In genomic region chr13:28704919-28705318, GRCh38 we compare ENCODE assay signal across 16 cellular contexts.
"Had no signal": no experiment of that assay in that cellular context is flagged by ENCODE, and none has a peak within 500 bp of the region (broad histone marks: within the 10 kb centered on the region; RNA-seq: fewer than 3 reads in every experiment).

No MANE protein-coding gene starts in this region.

- H3K9me3 Mint-ChIP-seq: activated CD4-positive, alpha-beta memory T cell treated with anti-CD3 and anti-CD28 coated beads, Interleukin-2, amount 10 ng/mL, durations not matched to agents 7 days and 5 days; activated naive CD4-positive, alpha-beta T cell treated with anti-CD3 and anti-CD28 coated beads, Interleukin-2, amount 10 ng/mL, durations not matched to agents 7 days and 5 days; activated naive CD8-positive, alpha-beta T cell treated with anti-CD3 and anti-CD28 coated beads, Interleukin-2, amount 50 U/mL, for 24 hours; activated T-cell treated with anti-CD3 and anti-CD28 coated beads, Interleukin-2, amount 50 U/mL, for 24 hours; nephron progenitor cell; stimulated activated naive CD8-positive, alpha-beta T cell treated with anti-CD3 and anti-CD28 coated beads, Interleukin-15, Interleukin-2, amounts not matched to agents 100 ng/mL and 50 ng/mL, for 24 hours had no signal

- H3K27me3 ChIP-seq: foreskin keratinocyte, hepatocyte, tibial nerve, uterus had no signal

- H3K27ac Mint-ChIP-seq: activated CD4-positive, alpha-beta memory T cell treated with anti-CD3 and anti-CD28 coated beads, Interleukin-2, amount 10 ng/mL, durations not matched to agents 7 days and 5 days; activated naive CD4-positive, alpha-beta T cell treated with anti-CD3 and anti-CD28 coated beads, Interleukin-2, amount 10 ng/mL, durations not matched to agents 7 days and 5 days; activated naive CD8-positive, alpha-beta T cell treated with anti-CD3 and anti-CD28 coated beads, Interleukin-2, amount 50 U/mL, for 24 hours; activated T-cell treated with anti-CD3 and anti-CD28 coated beads, Interleukin-2, amount 50 U/mL, for 24 hours; nephron progenitor cell; stimulated activated naive CD8-positive, alpha-beta T cell treated with anti-CD3 and anti-CD28 coated beads, Interleukin-15, Interleukin-2, amounts not matched to agents 100 ng/mL and 50 ng/mL, for 24 hours had no signal

- DNase-seq: activated CD4-positive, alpha-beta memory T cell treated with anti-CD3 and anti-CD28 coated beads, Interleukin-2, amount 10 ng/mL, durations not matched to agents 7 days and 5 days; activated CD4-positive, alpha-beta T cell treated with anti-CD3 and anti-CD28 coated beads for 48 hours; activated CD4-positive, CD25-positive, alpha-beta regulatory T cell; activated naive CD4-positive, alpha-beta T cell treated with anti-CD3 and anti-CD28 coated beads, Interleukin-2, amount 10 ng/mL, durations not matched to agents 7 days and 5 days; activated naive CD8-positive, alpha-beta T cell treated with anti-CD3 and anti-CD28 coated beads, Interleukin-2, amount 50 U/mL, for 24 hours; activated T-cell treated with anti-CD3 and anti-CD28 coated beads, Interleukin-2, amount 50 U/mL, for 24 hours; foreskin keratinocyte; islet precursor cell; left colon; nephron progenitor cell; nucleus accumbens; uterus had no signal

- H3K4me1 Mint-ChIP-seq: nephron progenitor cell had no signal

- H3K9me3 ChIP-seq: tibial nerve, uterus had no signal

- H3K27ac ChIP-seq: foreskin keratinocyte, hepatocyte, tibial nerve, uterus had no signal

- H3K36me3 ChIP-seq: uterus had no signal

- H3K27me3 Mint-ChIP-seq: activated CD4-positive, alpha-beta memory T cell treated with anti-CD3 and anti-CD28 coated beads, Interleukin-2, amount 10 ng/mL, durations not matched to agents 7 days and 5 days; activated naive CD4-positive, alpha-beta T cell treated with anti-CD3 and anti-CD28 coated beads, Interleukin-2, amount 10 ng/mL, durations not matched to agents 7 days and 5 days; activated naive CD8-positive, alpha-beta T cell treated with anti-CD3 and anti-CD28 coated beads, Interleukin-2, amount 50 U/mL, for 24 hours; activated T-cell treated with anti-CD3 and anti-CD28 coated beads, Interleukin-2, amount 50 U/mL, for 24 hours; stimulated activated naive CD8-positive, alpha-beta T cell treated with anti-CD3 and anti-CD28 coated beads, Interleukin-15, Interleukin-2, amounts not matched to agents 100 ng/mL and 50 ng/mL, for 24 hours had no signal

- H3K4me3 ChIP-seq: hepatocyte, lung, tibial nerve, uterus had no signal

- H3K4me3 Mint-ChIP-seq: activated CD4-positive, alpha-beta memory T cell treated with anti-CD3 and anti-CD28 coated beads, Interleukin-2, amount 10 ng/mL, durations not matched to agents 7 days and 5 days; activated naive CD4-positive, alpha-beta T cell treated with anti-CD3 and anti-CD28 coated beads, Interleukin-2, amount 10 ng/mL, durations not matched to agents 7 days and 5 days; activated naive CD8-positive, alpha-beta T cell treated with anti-CD3 and anti-CD28 coated beads, Interleukin-2, amount 50 U/mL, for 24 hours; activated T-cell treated with anti-CD3 and anti-CD28 coated beads, Interleukin-2, amount 50 U/mL, for 24 hours; nephron progenitor cell; stimulated activated naive CD8-positive, alpha-beta T cell treated with anti-CD3 and anti-CD28 coated beads, Interleukin-15, Interleukin-2, amounts not matched to agents 100 ng/mL and 50 ng/mL, for 24 hours had no signal

- H3K4me1 ChIP-seq: tibial nerve, uterus had no signal

- ATAC-seq: activated naive CD8-positive, alpha-beta T cell treated with anti-CD3 and anti-CD28 coated beads, Interleukin-2, amount 50 U/mL, for 24 hours; foreskin keratinocyte; left colon had no signal
